Comparison of ENCODE assay signal across 13 cellular contexts in genomic region chr1:111761717-111762116, GRCh38. TPM values are rescaled to one million over a fixed set of nuclear protein-coding genes. Genes with fewer than 3 reads are reported as not detected.
DNase-seq lines count a peak whose midpoint lies in the region; ATAC-seq, FAIRE-seq and TF ChIP-seq lines count a peak whose summit lies in the region.
"Had no signal": no experiment of that assay in that cellular context is flagged by ENCODE, and none has a peak within 500 bp of the region (broad histone marks: within the 10 kb centered on the region; RNA-seq: fewer than 3 reads in every experiment).

No MANE protein-coding gene starts in this region.

- H3K36me3 Mint-ChIP-seq in HFFc6 (ENCODE audit: low read depth), result peaks cover 31% of the 10 kb centered on the region

- H3K4me1 Mint-ChIP-seq in HFFc6 (ENCODE audit: low read depth), result peaks cover 48% of the 10 kb centered on the region

- H3K4me2 ChIP-seq in SK-N-SH, result peak overlapping the region; percentile 43; the same call in 1 of the 2 replicates
- peak overlapping the region; percentile 67 for H3K4me2 ChIP-seq in endothelial cell of umbilical vein (ENCODE audit: insufficient read depth, low read length)
- peak overlapping the region; percentile 22 for H3K4me2 ChIP-seq in skeletal muscle satellite cell (ENCODE audit: low read length)
- H3K4me2 ChIP-seq: BLaER1 had no signal

- H3K27me3 ChIP-seq in SK-N-SH (ENCODE audit: insufficient read depth), result no peaks in the 10 kb centered on the region
- no peaks in the 10 kb centered on the region for H3K27me3 ChIP-seq in endothelial cell of umbilical vein (ENCODE audit: control insufficient read depth in 2 of 2, insufficient read depth in 2 of 2, low read length in 2 of 2)
- no peaks in the 10 kb centered on the region for H3K27me3 ChIP-seq in skeletal muscle satellite cell (ENCODE audit: control insufficient read depth, insufficient read depth, low read length)
- H3K27me3 ChIP-seq: BLaER1 had no signal

- H2AFZ ChIP-seq in SK-N-SH (ENCODE audit: low read depth) (no peak overlapping the region), endothelial cell of umbilical vein (ENCODE audit: low read depth, low read length) (no peak overlapping the region)

- POLR2A ChIA-PET in SK-N-SH (lab: Yijun Ruan, JAX), result no interaction called here
- POLR2A ChIA-PET in endothelial cell of umbilical vein (lab: Charles Lee), result no interaction called here

- H3K27ac Mint-ChIP-seq in HFFc6, result peak overlapping the region; percentile 63

- H3K9me3 ChIP-seq in SK-N-SH (no peaks in the 10 kb centered on the region), endothelial cell of umbilical vein (replicated peaks; ENCODE audit: control insufficient read depth, insufficient read depth, low read length) (no peaks in the 10 kb centered on the region), skeletal muscle satellite cell (replicated peaks; ENCODE audit: low read length) (no peaks in the 10 kb centered on the region)
- H3K9me3 ChIP-seq: BLaER1 had no signal

- no peaks in the 10 kb centered on the region for H3K27me3 Mint-ChIP-seq in HFFc6 (ENCODE audit: insufficient read depth)

- peaks cover 11% of the 10 kb centered on the region for H3F3A ChIP-seq in SK-N-SH (replicated peaks; ENCODE audit: insufficient read depth)

- H3K4me3 Mint-ChIP-seq in HFFc6, result peak overlapping the region; percentile 14

- dilution Hi-C loops in endothelial cell of umbilical vein (cut with MboI; ENCODE audit: extremely low pct_ligation_motif_present, low sequenced_read_pairs), result no loop called here

- BruUV-seq in endothelial cell of umbilical vein (replicated peaks; lab: Mats Ljungman, UMichigan), result no TSS peak

- no peaks in the 10 kb centered on the region for H4K20me1 ChIP-seq in SK-N-SH (ENCODE audit: insufficient read depth)
- H4K20me1 ChIP-seq in endothelial cell of umbilical vein (replicated peaks; ENCODE audit: control insufficient read depth, extremely low read depth, insufficient read depth, low read length), result no peaks in the 10 kb centered on the region

- DNase-seq in SK-N-SH (no peak), HFFc6 (no peak), endothelial cell of umbilical vein (ENCODE audit: low read depth, low spot score) (no peak), retina (no peak), T-helper 2 cell (no peak)
- DNase-seq: AML-193, DMS 273 treated with DMSO at 0.1 percent for 48 hours had no signal

- no peak for TF ChIP-seq RAD21 in SK-N-SH (IDR thresholded peaks at IDR 0.05; ENCODE audit: low read length)

- peaks cover 45% of the 10 kb centered on the region for H3K79me2 ChIP-seq in SK-N-SH (ENCODE audit: insufficient read depth)
- H3K79me2 ChIP-seq in endothelial cell of umbilical vein (ENCODE audit: control insufficient read depth, insufficient read depth, low read length), result peaks cover 41% of the 10 kb centered on the region

- FAIRE-seq in endothelial cell of umbilical vein (lab: Jason Lieb, UNC), result no peak

- ATAC-seq in SK-N-SH treated with all-trans-retinoic acid at 6 μM for 48 hours, result no peak
- ATAC-seq: HCT116 had no signal

- H3K9ac ChIP-seq in SK-N-SH (peak overlapping the region; percentile 20; the same call in 1 of the 2 replicates), endothelial cell of umbilical vein (replicated peaks; ENCODE audit: extremely low read depth, insufficient read depth, low read length) (no peak overlapping the region), skeletal muscle satellite cell (ENCODE audit: low read depth, low read length) (peak overlapping the region; percentile 7)
- H3K9ac ChIP-seq: BLaER1 had no signal

- no peaks in the 10 kb centered on the region for H3K9me2 ChIP-seq in SK-N-SH

- 91% methylated on average over 2 of the region's 2 CpGs for WGBS in SK-N-SH (ENCODE audit: low lambda C conversion rate)

- TF ChIP-seq POLR2A in endothelial cell of umbilical vein (IDR thresholded peaks at IDR 0.05; ENCODE audit: low read depth, low read length), result no peak

- TF ChIP-seq CTCF in SK-N-SH (IDR thresholded peaks at IDR 0.05) (no peak), HFFc6 (IDR thresholded peaks at IDR 0.05) (no peak), endothelial cell of umbilical vein (IDR thresholded peaks at IDR 0.05; ENCODE audit: extremely low read depth in 1 of 2, insufficient read depth in 1 of 2, low read depth in 1 of 2, low read length in 2 of 2) (no peak)

- H3K36me3 ChIP-seq in SK-N-SH (replicated peaks in 1 of 2; ENCODE audit: control insufficient read depth in 1 of 2, insufficient read depth in 2 of 2, low read length in 1 of 2) (peaks cover 63 to 72% of the 10 kb centered on the region in 2 experiments), endothelial cell of umbilical vein (ENCODE audit: control insufficient read depth in 2 of 2, extremely low read depth in 1 of 2, insufficient read depth in 2 of 2, low read length in 2 of 2) (peaks cover 4 to 20% of the 10 kb centered on the region in 2 experiments), skeletal muscle satellite cell (ENCODE audit: insufficient read depth, low read length) (peaks cover 50% of the 10 kb centered on the region)

- TF ChIP-seq EP300 in SK-N-SH (IDR thresholded peaks at IDR 0.05; ENCODE audit: borderline replicate concordance in 1 of 2, low read depth in 1 of 2, low read length in 1 of 2), result no peak

- CTCF ChIA-PET in SK-N-SH (lab: Yijun Ruan, JAX) (interaction anchor here (0.8 to 3.3 kb wide), 2 partner anchors 46 to 84 kb away, joined by 3 to 15 read pairs; no protein-coding TSS in a partner anchor), endothelial cell of umbilical vein (lab: Charles Lee) (interaction anchor here (1.2 to 2.7 kb wide), 4 partner anchors 41 to 280 kb away, joined by 3 to 26 read pairs (median 12); no protein-coding TSS in a partner anchor)

- peaks cover 5 to 19% of the 10 kb centered on the region in 2 experiments; a peak in 3 of 4 replicates for H3K4me1 ChIP-seq in SK-N-SH (ENCODE audit: control insufficient read depth in 1 of 2, insufficient read depth in 2 of 2, low read depth in 1 of 2, low read length in 1 of 2)
- H3K4me1 ChIP-seq in endothelial cell of umbilical vein (ENCODE audit: control insufficient read depth, extremely low read depth, insufficient read depth, low read length), result peaks cover 33% of the 10 kb centered on the region
- peaks cover 19% of the 10 kb centered on the region for H3K4me1 ChIP-seq in skeletal muscle satellite cell (ENCODE audit: control insufficient read depth, insufficient read depth, low read length)

- intact Hi-C loops in endothelial cell of umbilical vein (cut with micrococcal nuclease), result no loop called here

- H3K9me3 Mint-ChIP-seq in HFFc6, result no peaks in the 10 kb centered on the region

- no peak overlapping the region for H3K4me3 ChIP-seq in SK-N-SH (ENCODE audit: low read depth in 2 of 2, low read length in 1 of 2)
- H3K4me3 ChIP-seq in endothelial cell of umbilical vein (replicated peaks in 1 of 3; ENCODE audit: insufficient read depth in 1 of 3, low read depth in 1 of 3, low read length in 3 of 3), result peak overlapping the region in 1 of 3 experiments; percentile 23
- H3K4me3 ChIP-seq in skeletal muscle satellite cell (ENCODE audit: low read length), result no peak overlapping the region
- H3K4me3 ChIP-seq: BLaER1 had no signal

- H3K27ac ChIP-seq in SK-N-SH (ENCODE audit: low read depth in 2 of 2, low read length in 1 of 2), result peak overlapping the region in 1 of 2 experiments; percentile 41; a peak in 1 of 4 replicates
- H3K27ac ChIP-seq in endothelial cell of umbilical vein (ENCODE audit: insufficient read depth, low read depth, low read length), result no peak overlapping the region
- H3K27ac ChIP-seq: 22Rv1, BLaER1, HL-60 had no signal

- H3K9me1 ChIP-seq in endothelial cell of umbilical vein (replicated peaks; ENCODE audit: control insufficient read depth, extremely low read depth, insufficient read depth, low read length), result no peaks in the 10 kb centered on the region

TF ChIP-seq in SK-N-SH, 30 proteins besides CTCF, POLR2A, EP300 and RAD21 (continues in another document):
- TF ChIP-seq RCOR1 (IDR thresholded peaks at IDR 0.05; ENCODE audit: low read length) (no peak), RFX5 (IDR thresholded peaks at IDR 0.05; ENCODE audit: low read length) (no peak)

TF ChIP-seq in SK-N-SH treated with all-trans-retinoic acid at 6 μM for 48 hours, 23 proteins besides CTCF, POLR2A, EP300 and RAD21:
- TF ChIP-seq ZFP3 (CRISPR knock-in tag; IDR thresholded peaks at IDR 0.05), result no peak

TF ChIP-seq in endothelial cell of umbilical vein, 7 proteins besides CTCF, POLR2A, EP300 and RAD21 (continues in another document):
- TF ChIP-seq JUN (IDR thresholded peaks at IDR 0.05; ENCODE audit: borderline replicate concordance, insufficient read depth, insufficient read length, low read depth) (no peak), MYC (IDR thresholded peaks at IDR 0.05; ENCODE audit: low read depth, low read length) (no peak)

RNA-seq across cellular contexts. Expression of gene DDX20, which starts 6.0 kb away (rescaled TPM):
- 3.8 and 5.3 TPM in 2 replicates for polyA plus RNA-seq in SK-N-SH (2012; rRNA removed)
- 4.6 and 5.0 TPM in 2 replicates for polyA plus RNA-seq in SK-N-SH (2012; cell fraction: cytosol; rRNA removed)
- polyA plus RNA-seq in SK-N-SH (2012; cell fraction: nucleus; rRNA removed), result 5.8 and 10.6 TPM in 2 replicates
- 10 to 100 TPM; 12.9 to 15.5 (median 13.9) TPM for total RNA-seq in HFFc6 (2021; fragmentation: NEBNext Ultra II Directional; extraction: Animal tissue kit (Norgen Biotek cat#: 25700))
- total RNA-seq in endothelial cell of umbilical vein, result 14.5 and 15.9 TPM in 2 replicates
- polyA plus RNA-seq in endothelial cell of umbilical vein, result 3.3 and 4.1 TPM in 2 replicates
- 5.1 and 5.4 TPM in 2 replicates for polyA plus RNA-seq in endothelial cell of umbilical vein (2011; cell fraction: cytosol; rRNA removed)
- 12.5 and 14.1 TPM in 2 replicates for polyA plus RNA-seq in endothelial cell of umbilical vein (2011; cell fraction: nucleus; rRNA removed)
- polyA plus RNA-seq in endothelial cell of umbilical vein (2012), result 9.2 and 13.2 TPM in 2 replicates
- polyA minus RNA-seq in endothelial cell of umbilical vein, result 7.3 and 11.5 TPM in 2 replicates
- polyA minus RNA-seq in endothelial cell of umbilical vein (2011; cell fraction: cytosol; rRNA and poly(A)+ RNA removed), result 19.7 TPM
- 7.5 and 10.3 TPM in 2 replicates for polyA minus RNA-seq in endothelial cell of umbilical vein (2011; cell fraction: nucleus; rRNA and poly(A)+ RNA removed)
- 15.0 and 19.9 TPM in 2 replicates for total RNA-seq in skeletal muscle satellite cell (2012; rRNA removed)

RNA-seq across cellular contexts. Expression of gene INKA2, which starts 22.5 kb away (rescaled TPM):
- 1.1 and 1.2 TPM in 2 replicates for polyA plus RNA-seq in SK-N-SH (2012; rRNA removed)
- 0.70 and 0.90 TPM in 2 replicates for polyA plus RNA-seq in SK-N-SH (2012; cell fraction: cytosol; rRNA removed)
- polyA plus RNA-seq in SK-N-SH (2012; cell fraction: nucleus; rRNA removed), result 1.5 and 1.7 TPM in 2 replicates
- 1 to 10 TPM; 1.7 to 3.5 (median 2.6) TPM for total RNA-seq in HFFc6 (2021; fragmentation: NEBNext Ultra II Directional; extraction: Animal tissue kit (Norgen Biotek cat#: 25700))
- total RNA-seq in endothelial cell of umbilical vein, result 5.3 and 7.8 TPM in 2 replicates
- polyA plus RNA-seq in endothelial cell of umbilical vein, result 2.4 and 2.6 TPM in 2 replicates
- polyA plus RNA-seq in endothelial cell of umbilical vein (2011; cell fraction: cytosol; rRNA removed), result 1.9 and 2.1 TPM in 2 replicates
- 2.5 and 3.0 TPM in 2 replicates for polyA plus RNA-seq in endothelial cell of umbilical vein (2011; cell fraction: nucleus; rRNA removed)
- 3.7 and 5.2 TPM in 2 replicates for polyA plus RNA-seq in endothelial cell of umbilical vein (2012)
- 4.3 and 5.4 TPM in 2 replicates for polyA minus RNA-seq in endothelial cell of umbilical vein
- 0.72 TPM for polyA minus RNA-seq in endothelial cell of umbilical vein (2011; cell fraction: cytosol; rRNA and poly(A)+ RNA removed)
- 2.6 and 3.8 TPM in 2 replicates for polyA minus RNA-seq in endothelial cell of umbilical vein (2011; cell fraction: nucleus; rRNA and poly(A)+ RNA removed)
- total RNA-seq in skeletal muscle satellite cell (2012; rRNA removed), result 4.3 and 7.9 TPM in 2 replicates
